28 cellular contexts compared by ENCODE assay signal in the genomic region with DNA sequence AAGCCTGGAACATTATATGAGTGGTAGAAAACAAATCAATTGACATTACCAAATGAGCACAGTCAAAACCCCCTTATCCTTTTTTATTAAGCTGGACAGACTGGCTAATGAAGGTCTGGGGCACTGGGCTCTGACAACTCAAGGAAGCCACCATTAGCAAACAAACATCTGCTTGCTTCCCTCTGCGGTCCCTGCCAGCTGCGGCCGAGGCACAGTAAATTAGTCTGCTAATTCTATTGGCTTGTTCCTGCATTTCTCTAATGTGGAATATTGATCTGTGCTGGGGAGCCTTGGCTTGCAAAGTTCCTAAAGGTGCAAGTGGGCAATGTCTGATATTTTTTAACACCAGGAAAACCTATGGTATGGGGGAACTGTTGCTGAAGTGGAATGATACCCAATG.
"Had no signal": no experiment of that assay in that cellular context is flagged by ENCODE, and none has a peak within 500 bp of the region (broad histone marks: within the 10 kb centered on the region; RNA-seq: fewer than 3 reads in every experiment).

No MANE protein-coding gene starts in this region.

- H3K9me3 Mint-ChIP-seq: natural killer cell; nephron; neural progenitor cell; stimulated activated effector memory CD8-positive, alpha-beta T cell treated with anti-CD3 and anti-CD28 coated beads, Interleukin-12 subunit alpha, Interleukin-12 subunit beta, amount 100 ng/mL, for 72 hours; stimulated activated naive B cell treated with anti-CD40 and anti-IgM and Interleukin-4, amounts not matched to agents 10 μg/mL and 1 μg/mL and 100 μg/mL, for 72 hours; stimulated activated naive CD8-positive, alpha-beta T cell treated with anti-CD3 and anti-CD28 coated beads, Interleukin-15, Interleukin-2, amounts not matched to agents 100 ng/mL and 50 ng/mL, for 24 hours had no signal

- H3K27me3 Mint-ChIP-seq: progenitor cell of endocrine pancreas had no signal

- H3K36me3 ChIP-seq: neural progenitor cell, ovary, right lobe of liver, sigmoid colon, stomach, thoracic aorta, thyroid gland, tibial nerve, upper lobe of left lung, vagina had no signal

- H3K36me3 Mint-ChIP-seq: natural killer cell; neural progenitor cell; stimulated activated effector memory CD8-positive, alpha-beta T cell treated with anti-CD3 and anti-CD28 coated beads, Interleukin-12 subunit alpha, Interleukin-12 subunit beta, amount 100 ng/mL, for 72 hours; stimulated activated naive B cell treated with anti-CD40 and anti-IgM and Interleukin-4, amounts not matched to agents 10 μg/mL and 1 μg/mL and 100 μg/mL, for 72 hours had no signal

- H3K4me1 ChIP-seq: neural progenitor cell, parathyroid adenoma, psoas muscle, right lobe of liver, stomach, thyroid gland, tibial nerve, vagina had no signal

- H3K27ac Mint-ChIP-seq: natural killer cell; nephron; neural progenitor cell; progenitor cell of endocrine pancreas; stimulated activated effector memory CD8-positive, alpha-beta T cell treated with anti-CD3 and anti-CD28 coated beads, Interleukin-12 subunit alpha, Interleukin-12 subunit beta, amount 100 ng/mL, for 72 hours; stimulated activated naive B cell treated with anti-CD40 and anti-IgM and Interleukin-4, amounts not matched to agents 10 μg/mL and 1 μg/mL and 100 μg/mL, for 72 hours; stimulated activated naive CD8-positive, alpha-beta T cell treated with anti-CD3 and anti-CD28 coated beads, Interleukin-15, Interleukin-2, amounts not matched to agents 100 ng/mL and 50 ng/mL, for 24 hours had no signal

- DNase-seq: natural killer cell; occipital lobe; ovary; posterior cingulate gyrus; psoas muscle; right cardiac atrium; right lobe of liver; sigmoid colon; small intestine; stimulated activated CD4-positive, alpha-beta T cell treated with anti-CD3 and anti-CD28 coated beads, Interleukin-15, amount 100 ng/mL, for 24 hours; stimulated activated CD4-positive, alpha-beta T cell treated with anti-CD3 and anti-CD28 coated beads, Interleukin-2, amount 100 ng/mL, for 24 hours; stimulated activated CD4-positive, alpha-beta T cell treated with anti-CD3 and anti-CD28 coated beads, Interleukin-2, amount 100 ng/mL, for 48 hours; stimulated activated CD4-positive, alpha-beta T cell treated with anti-CD3 and anti-CD28 coated beads, Interleukin-4, amount 100 ng/mL, for 24 hours; stimulated activated naive B cell treated with anti-CD40 and anti-IgM and Interleukin-4, amounts not matched to agents 10 μg/mL and 1 μg/mL and 100 μg/mL, for 72 hours; stimulated activated naive CD4-positive, alpha-beta T cell treated with Interleukin-2 at 50 U/mL for 16 hours; stomach; thyroid gland; trophoblast cell; upper lobe of left lung had no signal

- H3K4me1 Mint-ChIP-seq: natural killer cell; stimulated activated effector memory CD8-positive, alpha-beta T cell treated with anti-CD3 and anti-CD28 coated beads, Interleukin-12 subunit alpha, Interleukin-12 subunit beta, amount 100 ng/mL, for 72 hours; stimulated activated naive B cell treated with anti-CD40 and anti-IgM and Interleukin-4, amounts not matched to agents 10 μg/mL and 1 μg/mL and 100 μg/mL, for 72 hours had no signal

- H3K27me3 ChIP-seq: ovary, right lobe of liver, thyroid gland, upper lobe of left lung, vagina had no signal

- H3K4me3 ChIP-seq: neural progenitor cell, ovary, psoas muscle, right lobe of liver, sigmoid colon, stomach, thoracic aorta, thyroid gland, tibial nerve, upper lobe of left lung, vagina had no signal

- H3K4me3 Mint-ChIP-seq: natural killer cell; nephron; neural progenitor cell; stimulated activated effector memory CD8-positive, alpha-beta T cell treated with anti-CD3 and anti-CD28 coated beads, Interleukin-12 subunit alpha, Interleukin-12 subunit beta, amount 100 ng/mL, for 72 hours; stimulated activated naive B cell treated with anti-CD40 and anti-IgM and Interleukin-4, amounts not matched to agents 10 μg/mL and 1 μg/mL and 100 μg/mL, for 72 hours; stimulated activated naive CD8-positive, alpha-beta T cell treated with anti-CD3 and anti-CD28 coated beads, Interleukin-15, Interleukin-2, amounts not matched to agents 100 ng/mL and 50 ng/mL, for 24 hours had no signal

- H3K9me3 ChIP-seq: ovary, psoas muscle, right lobe of liver, sigmoid colon, stomach, thoracic aorta, thyroid gland, tibial nerve, upper lobe of left lung, vagina had no signal
